Comparison of ENCODE assay signal across 8 cellular contexts in genomic region chr1:83508485-83509151, GRCh38.
A peak's percentile ranks its signal among the peaks of the same experiment; 100 is the strongest.
DNase-seq lines count a peak whose midpoint lies in the region; ATAC-seq and TF ChIP-seq lines count a peak whose summit lies in the region.

No MANE protein-coding gene starts in this region.

- H3K36me3 Mint-ChIP-seq in activated naive CD4-positive, alpha-beta T cell treated with anti-CD3 and anti-CD28 coated beads, Interleukin-2, amount 50 U/mL, for 24 hours, result peaks cover 11% of the 10 kb centered on the region
- no peaks in the 10 kb centered on the region for H3K36me3 Mint-ChIP-seq in mesothelial cell of epicardium

- H3K27me3 Mint-ChIP-seq in activated naive CD4-positive, alpha-beta T cell treated with anti-CD3 and anti-CD28 coated beads, Interleukin-2, amount 50 U/mL, for 24 hours, result no peaks in the 10 kb centered on the region
- no peaks in the 10 kb centered on the region for H3K27me3 Mint-ChIP-seq in mesothelial cell of epicardium (ENCODE audit: low read depth)

- H3K27ac Mint-ChIP-seq in activated naive CD4-positive, alpha-beta T cell treated with anti-CD3 and anti-CD28 coated beads, Interleukin-2, amount 50 U/mL, for 24 hours, result peak overlapping the region; percentile 96
- peak overlapping the region; percentile 59 for H3K27ac Mint-ChIP-seq in mesothelial cell of epicardium

- peak; percentile 98 for ATAC-seq in GM21381 (IDR thresholded peaks at IDR 0.05; ENCODE audit: unreplicated experiment)
- ATAC-seq in HG03565 (IDR thresholded peaks at IDR 0.05; ENCODE audit: unreplicated experiment), result peak; percentile 97

- peaks cover 17% of the 10 kb centered on the region for H3K9me3 Mint-ChIP-seq in activated naive CD4-positive, alpha-beta T cell treated with anti-CD3 and anti-CD28 coated beads, Interleukin-2, amount 50 U/mL, for 24 hours
- peaks cover 7% of the 10 kb centered on the region for H3K9me3 Mint-ChIP-seq in mesothelial cell of epicardium

- TF ChIP-seq CTCF in mesothelial cell of epicardium (IDR thresholded peaks at IDR 0.05; ENCODE audit: unreplicated experiment), result no peak

- peaks cover 74% of the 10 kb centered on the region for H3K4me1 Mint-ChIP-seq in activated naive CD4-positive, alpha-beta T cell treated with anti-CD3 and anti-CD28 coated beads, Interleukin-2, amount 50 U/mL, for 24 hours
- peaks cover 42% of the 10 kb centered on the region for H3K4me1 Mint-ChIP-seq in mesothelial cell of epicardium

- DNase-seq in ELF-1 (ENCODE audit: low read depth, low spot score) (peak; percentile 53), mesothelial cell of epicardium (ENCODE audit: low spot score in 2 of 2, unreplicated experiment in 2 of 2) (no peak), HuH-7 (ENCODE audit: low spot score) (no peak), NCI-H2107 (lab: John Stamatoyannopoulos, UW) (no peak), DMS53 treated with DMSO at 0.1 percent for 48 hours (lab: John Stamatoyannopoulos, UW; ENCODE audit: unreplicated experiment) (no peak)

- peak overlapping the region; percentile 81 for H3K4me3 Mint-ChIP-seq in activated naive CD4-positive, alpha-beta T cell treated with anti-CD3 and anti-CD28 coated beads, Interleukin-2, amount 50 U/mL, for 24 hours
- H3K4me3 Mint-ChIP-seq in mesothelial cell of epicardium, result no peak overlapping the region
